Comparison of ENCODE assay signal across 8 cellular contexts in genomic region chr5:131377785-131378325, GRCh38.
DNase-seq lines count a peak whose midpoint lies in the region; ATAC-seq and TF ChIP-seq lines count a peak whose summit lies in the region.

No MANE protein-coding gene starts in this region.

- intact Hi-C loops in activated CD4-positive, alpha-beta T cell treated with anti-CD3 and anti-CD28 coated beads, Interleukin-2, amount 10 ng/mL, durations not matched to agents 24 days and 14 days (cut with micrococcal nuclease): no loop called here

- no peak overlapping the region for H3K4me3 ChIP-seq in fibroblast of pulmonary artery (replicated peaks; ENCODE audit: low read depth, low read length)

- peak overlapping the region; percentile 87 for H3K27ac Mint-ChIP-seq in activated CD4-positive, alpha-beta T cell treated with anti-CD3 and anti-CD28 coated beads, Interleukin-2, amount 10 ng/mL, durations not matched to agents 24 days and 14 days
- peak overlapping the region; percentile 84 for H3K27ac Mint-ChIP-seq in activated CD4-positive, alpha-beta memory T cell treated with anti-CD3 and anti-CD28 coated beads, Interleukin-2, amount 10 ng/mL, durations not matched to agents 7 days and 5 days
- peak overlapping the region; percentile 89 for H3K27ac Mint-ChIP-seq in stimulated activated memory B cell treated with anti-CD40 and anti-IgM and Interleukin-4, amounts not matched to agents 10 μg/mL and 1 μg/mL and 100 μg/mL, for 72 hours

- no peak for DNase-seq in activated CD4-positive, alpha-beta T cell treated with anti-CD3 and anti-CD28 coated beads, Interleukin-2, amount 10 ng/mL, durations not matched to agents 24 days and 14 days
- no peak for DNase-seq in activated CD4-positive, alpha-beta T cell treated with anti-CD3 and anti-CD28 coated beads for 1 hour
- DNase-seq in activated CD4-positive, alpha-beta memory T cell treated with anti-CD3 and anti-CD28 coated beads, Interleukin-2, amount 10 ng/mL, durations not matched to agents 7 days and 5 days: no peak
- DNase-seq in fibroblast of pulmonary artery (ENCODE audit: low read depth) (peak; percentile 59), GF-D8 (lab: John Stamatoyannopoulos, UW) (no peak), NOMO-1 treated with DMSO at 0.1 percent for 48 hours (lab: John Stamatoyannopoulos, UW; ENCODE audit: unreplicated experiment) (no peak), NCI-H2107 (lab: John Stamatoyannopoulos, UW) (no peak)

- ATAC-seq in stimulated activated memory B cell treated with anti-CD40 and anti-IgM and Interleukin-4, amounts not matched to agents 10 μg/mL and 1 μg/mL and 100 μg/mL, for 72 hours: no peak

- TF ChIP-seq CTCF in fibroblast of pulmonary artery (IDR thresholded peaks at IDR 0.05; ENCODE audit: low read length, missing control alignments): no peak

- peaks cover 75% of the 10 kb centered on the region for H3K4me1 Mint-ChIP-seq in activated CD4-positive, alpha-beta T cell treated with anti-CD3 and anti-CD28 coated beads, Interleukin-2, amount 10 ng/mL, durations not matched to agents 24 days and 14 days
- H3K4me1 Mint-ChIP-seq in activated CD4-positive, alpha-beta memory T cell treated with anti-CD3 and anti-CD28 coated beads, Interleukin-2, amount 10 ng/mL, durations not matched to agents 7 days and 5 days: peaks cover 90% of the 10 kb centered on the region
- peaks cover 86% of the 10 kb centered on the region for H3K4me1 Mint-ChIP-seq in stimulated activated memory B cell treated with anti-CD40 and anti-IgM and Interleukin-4, amounts not matched to agents 10 μg/mL and 1 μg/mL and 100 μg/mL, for 72 hours

- CTCF ChIA-PET in activated CD4-positive, alpha-beta memory T cell treated with anti-CD3 and anti-CD28 coated beads, Interleukin-2, amount 10 ng/mL, durations not matched to agents 7 days and 5 days (lab: Charles Lee): interaction anchor here (0.7 to 7.4 kb wide), 6 partner anchors 11 to 212 kb away, joined by 3 to 88 read pairs (median 3); partner anchors contain the start of genes CDC42SE2 and HINT1

- peaks cover 35% of the 10 kb centered on the region for H3K36me3 Mint-ChIP-seq in activated CD4-positive, alpha-beta T cell treated with anti-CD3 and anti-CD28 coated beads, Interleukin-2, amount 10 ng/mL, durations not matched to agents 24 days and 14 days (ENCODE audit: low read depth)
- H3K36me3 Mint-ChIP-seq in activated CD4-positive, alpha-beta memory T cell treated with anti-CD3 and anti-CD28 coated beads, Interleukin-2, amount 10 ng/mL, durations not matched to agents 7 days and 5 days (ENCODE audit: low read depth): peaks cover 35% of the 10 kb centered on the region
- H3K36me3 Mint-ChIP-seq in stimulated activated memory B cell treated with anti-CD40 and anti-IgM and Interleukin-4, amounts not matched to agents 10 μg/mL and 1 μg/mL and 100 μg/mL, for 72 hours: peaks cover 21% of the 10 kb centered on the region

- no peaks in the 10 kb centered on the region for H3K9me3 Mint-ChIP-seq in activated CD4-positive, alpha-beta T cell treated with anti-CD3 and anti-CD28 coated beads, Interleukin-2, amount 10 ng/mL, durations not matched to agents 24 days and 14 days
- H3K9me3 Mint-ChIP-seq in activated CD4-positive, alpha-beta memory T cell treated with anti-CD3 and anti-CD28 coated beads, Interleukin-2, amount 10 ng/mL, durations not matched to agents 7 days and 5 days: no peaks in the 10 kb centered on the region
- peaks cover 3% of the 10 kb centered on the region for H3K9me3 Mint-ChIP-seq in stimulated activated memory B cell treated with anti-CD40 and anti-IgM and Interleukin-4, amounts not matched to agents 10 μg/mL and 1 μg/mL and 100 μg/mL, for 72 hours

- POLR2A ChIA-PET in activated CD4-positive, alpha-beta memory T cell treated with anti-CD3 and anti-CD28 coated beads, Interleukin-2, amount 10 ng/mL, durations not matched to agents 7 days and 5 days (lab: Charles Lee): interaction anchor here (1.1 to 14.7 kb wide), 11 partner anchors 8 to 215 kb away, joined by 3 to 234 read pairs (median 14); partner anchors contain the start of genes CDC42SE2 and HINT1

- H3K4me3 Mint-ChIP-seq in activated CD4-positive, alpha-beta T cell treated with anti-CD3 and anti-CD28 coated beads, Interleukin-2, amount 10 ng/mL, durations not matched to agents 24 days and 14 days: peak overlapping the region; percentile 55
- H3K4me3 Mint-ChIP-seq in activated CD4-positive, alpha-beta memory T cell treated with anti-CD3 and anti-CD28 coated beads, Interleukin-2, amount 10 ng/mL, durations not matched to agents 7 days and 5 days: no peak overlapping the region
- H3K4me3 Mint-ChIP-seq in stimulated activated memory B cell treated with anti-CD40 and anti-IgM and Interleukin-4, amounts not matched to agents 10 μg/mL and 1 μg/mL and 100 μg/mL, for 72 hours: no peak overlapping the region

- no peaks in the 10 kb centered on the region for H3K27me3 Mint-ChIP-seq in activated CD4-positive, alpha-beta T cell treated with anti-CD3 and anti-CD28 coated beads, Interleukin-2, amount 10 ng/mL, durations not matched to agents 24 days and 14 days
- H3K27me3 Mint-ChIP-seq in activated CD4-positive, alpha-beta memory T cell treated with anti-CD3 and anti-CD28 coated beads, Interleukin-2, amount 10 ng/mL, durations not matched to agents 7 days and 5 days: no peaks in the 10 kb centered on the region
- H3K27me3 Mint-ChIP-seq in stimulated activated memory B cell treated with anti-CD40 and anti-IgM and Interleukin-4, amounts not matched to agents 10 μg/mL and 1 μg/mL and 100 μg/mL, for 72 hours: no peaks in the 10 kb centered on the region
